ENCODE assay signal across 8 cellular contexts in the genomic region with DNA sequence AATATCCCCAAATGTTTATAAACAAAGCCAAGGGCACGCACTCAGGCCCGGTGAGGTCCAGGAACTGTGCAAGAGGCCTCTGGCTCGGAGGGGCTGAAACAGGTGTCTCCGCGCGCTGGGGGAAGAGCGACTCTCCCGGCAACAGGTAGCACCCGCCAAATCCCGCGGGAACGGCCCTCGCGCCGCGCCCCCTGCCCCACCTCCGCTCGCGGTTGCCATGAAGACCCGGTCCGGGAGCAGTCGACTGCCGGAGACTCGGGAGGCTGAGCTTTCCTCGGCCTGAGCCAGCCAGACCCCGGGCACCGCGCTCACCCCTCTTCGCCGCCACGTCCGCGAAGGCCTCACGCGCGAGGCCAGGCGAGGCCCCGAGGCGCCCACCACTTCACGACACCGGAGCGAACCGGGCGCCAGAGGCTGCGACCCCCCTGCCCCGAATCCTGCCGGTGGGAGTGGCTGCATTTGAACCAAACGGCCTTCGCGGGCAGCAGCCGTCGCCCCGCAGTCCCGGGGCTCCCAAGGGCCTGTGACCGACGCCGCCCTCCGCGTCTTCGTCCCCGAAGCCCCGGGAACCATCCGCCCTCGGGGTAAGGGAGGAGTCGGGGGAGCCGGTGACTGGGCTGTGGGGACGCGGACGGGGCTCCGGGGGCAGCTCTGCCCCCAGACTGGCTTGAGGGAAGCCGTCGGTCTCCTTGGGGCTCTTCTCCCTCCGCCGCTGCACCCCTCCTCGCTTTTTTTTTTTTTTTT. TPM values are rescaled to one million over a fixed set of nuclear protein-coding genes. Genes with fewer than 3 reads are reported as not detected.
A peak's percentile ranks its signal among the peaks of the same experiment; 100 is the strongest.
DNase-seq lines count a peak whose midpoint lies in the region; ATAC-seq, FAIRE-seq and TF ChIP-seq lines count a peak whose summit lies in the region.

NSUN7 (plus strand) TSS at position 239 of the 744 bp plus-strand sequence. CDS start 739 bp downstream, outside the sequence.

- FAIRE-seq in urothelium cell line (lab: Jason Lieb, UNC), result peak; percentile 96

- peak within 1 kb of the TSS; percentile 79 to 92 (median 88) for H3K4me3 Mint-ChIP-seq in naive B cell

- H3K4me1 Mint-ChIP-seq in naive B cell, result peaks cover 11 to 30% (median 14%) of the 10 kb centered on the region in 3 donors

- H3K27ac Mint-ChIP-seq in naive B cell, result peak within 1 kb of the TSS; percentile 72 to 88 (median 84)

- H3K27me3 Mint-ChIP-seq in naive B cell, result peaks cover 0 to 4% (median 0%) of the 10 kb centered on the region in 3 donors

- H3K4me1 ChIP-seq in esophagus muscularis mucosa, result peaks cover 4 to 24% (median 21%) of the 10 kb centered on the region in 4 donors

- H3K4me3 ChIP-seq in MG63 (peak within 1 kb of the TSS; percentile 34), WI38 (ENCODE audit: low read depth, low read length) (peak within 1 kb of the TSS; percentile 27), esophagus muscularis mucosa (peak within 1 kb of the TSS; percentile 63 to 74 (median 68))

- no peak for TF ChIP-seq EP300 in esophagus muscularis mucosa (IDR thresholded peaks at IDR 0.05)

- TF ChIP-seq POLR2A in esophagus muscularis mucosa (IDR thresholded peaks at IDR 0.05; ENCODE audit: low read depth), result no peak

- intact Hi-C loops in esophagus muscularis mucosa (cut with DNase I), result no loop called here

- H3K27me3 ChIP-seq in MG63 (no peaks in the 10 kb centered on the region), esophagus muscularis mucosa (peaks cover 0 to 19% (median 0%) of the 10 kb centered on the region in 4 donors)

- 1% methylated on average over 24 of the region's 75 CpGs for WGBS in esophagus muscularis mucosa

- peak; percentile 5 for DNase-seq in activated gamma-delta T cell treated with Interleukin-2 at 50 U/mL for 16 hours
- no peak for DNase-seq in activated gamma-delta T cell (lab: John Stamatoyannopoulos, UW)
- peak; percentile 49 for DNase-seq in MG63
- DNase-seq in esophagus muscularis mucosa (ENCODE audit: extremely low spot score), result no peak
- peak; percentile 68 for DNase-seq in naive B cell
- DNase-seq in urothelium cell line (ENCODE audit: low spot score), result peak; percentile 90
- no peak for DNase-seq in AML-193 (lab: John Stamatoyannopoulos, UW)

- peaks cover 0 to 5% (median 3%) of the 10 kb centered on the region in 7 donors for H3K9me3 Mint-ChIP-seq in naive B cell

- peak within 1 kb of the TSS; percentile 20 to 63 (median 38) for H3K27ac ChIP-seq in esophagus muscularis mucosa (replicated peaks in 1 of 4)

- TF ChIP-seq CTCF in WI38 (IDR thresholded peaks at IDR 0.05; ENCODE audit: low read depth, low read length) (no peak), esophagus muscularis mucosa (IDR thresholded peaks at IDR 0.05) (no peak)

- H3K36me3 ChIP-seq in MG63, result no peaks in the 10 kb centered on the region
- H3K36me3 ChIP-seq in esophagus muscularis mucosa, result no peaks in the 10 kb centered on the region

- peak; percentile 85 to 87 for ATAC-seq in naive B cell (ENCODE audit: low read depth in 2 of 2)

- H3K9me3 ChIP-seq in MG63 (no peaks in the 10 kb centered on the region), esophagus muscularis mucosa (no peaks in the 10 kb centered on the region)

- no peaks in the 10 kb centered on the region for H3K36me3 Mint-ChIP-seq in naive B cell

RNA-seq across cellular contexts. Expression of gene NSUN7, which starts in this region (rescaled TPM):
- not detected in 2 replicates for total RNA-seq in MG63 (2014; rRNA removed; shearing (Covaris generic); ENCODE audit: low replicate concordance)
- 1 to 10 TPM in 3 of 4 donors, under 1 TPM in 1; 0.83 to 7.1 (median 2.8) TPM for total RNA-seq in esophagus muscularis mucosa
- 1 to 10 TPM in 5 of 6 donors, under 1 TPM in 1; 0.47 to 3.7 (median 2.6) TPM for polyA plus RNA-seq in naive B cell (ENCODE audit: low read depth in 6 of 6)

Comparison
In these comparisons a context has a peak if more than half of its experiments do, and no peak if none do; other contexts are left out.
1. DNase-seq: peak in activated gamma-delta T cell treated with Interleukin-2 at 50 U/mL for 16 hours (single experiment), naive B cell (single experiment) and urothelium cell line (single experiment); none in activated gamma-delta T cell (single experiment), esophagus muscularis mucosa (single experiment) and AML-193 (0 of 2).
2. Peak in DNase-seq and H3K4me3 ChIP-seq in MG63; RNA of the gene not detected or under 1 TPM.
3. Peak in every context shown above with its lines, with median percentiles within 50 percentile points of each other: H3K4me3 ChIP-seq.